Comparison of ENCODE assay signal across 16 cellular contexts in the genomic region with DNA sequence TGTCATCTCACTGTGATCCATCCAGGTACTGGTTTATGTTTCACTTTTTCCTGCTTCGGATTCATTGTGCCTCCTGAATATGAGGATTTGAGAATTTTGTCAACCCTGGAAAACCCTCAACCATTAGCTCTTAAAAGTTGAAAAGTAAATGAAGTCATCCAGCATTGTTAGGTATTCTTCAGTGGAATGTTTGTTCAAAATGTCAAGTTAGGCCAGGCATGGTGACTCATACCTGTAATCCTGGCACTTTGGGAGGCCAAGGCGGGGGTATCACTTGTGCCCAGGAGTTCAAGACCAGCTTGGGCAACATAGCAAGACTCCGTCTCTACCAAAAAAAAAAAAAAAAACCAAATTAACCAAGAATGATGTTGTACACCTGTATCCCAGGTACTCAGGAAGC.
DNase-seq lines count a peak whose midpoint lies in the region; ATAC-seq and TF ChIP-seq lines count a peak whose summit lies in the region.
"Had no signal": no experiment of that assay in that cellular context is flagged by ENCODE, and none has a peak within 500 bp of the region (broad histone marks: within the 10 kb centered on the region; RNA-seq: fewer than 3 reads in every experiment).

No MANE protein-coding gene starts in this region.

- H3K36me3 ChIP-seq in neural cell (ENCODE audit: insufficient read depth, low read length): no peaks in the 10 kb centered on the region
- H3K36me3 ChIP-seq: BLaER1 had no signal

- H3K27me3 ChIP-seq in neural cell (ENCODE audit: insufficient read depth, low read depth, low read length): no peaks in the 10 kb centered on the region
- H3K27me3 ChIP-seq: BLaER1 had no signal

- DNase-seq in DMS53 (lab: John Stamatoyannopoulos, UW) (peak; percentile 27), DMS53 treated with DMSO at 0.1 percent for 48 hours (lab: John Stamatoyannopoulos, UW; ENCODE audit: unreplicated experiment) (no peak), kidney tubule cell (ENCODE audit: low spot score) (peak; percentile 13), midbrain (lab: John Stamatoyannopoulos, UW) (no peak)
- DNase-seq: CD4-positive, alpha-beta memory T cell; DMS153; DND-41; HCEC 1CT; KG1 had no signal

- peak; percentile 1 for TF ChIP-seq EP300 in neural cell (conservative IDR thresholded peaks at IDR 0.05; ENCODE audit: poor library complexity, severe bottlenecking)

- no peaks in the 10 kb centered on the region for H3K79me2 ChIP-seq in neural cell (replicated peaks; ENCODE audit: insufficient read depth, low read length)

- no peak for ATAC-seq in GM21423 (IDR thresholded peaks at IDR 0.05; ENCODE audit: unreplicated experiment)
- no peak for ATAC-seq in HG03571 (IDR thresholded peaks at IDR 0.05; ENCODE audit: unreplicated experiment)
- ATAC-seq: A549, GM23338 had no signal

- H4K20me1 ChIP-seq in neural cell (ENCODE audit: insufficient read depth): no peaks in the 10 kb centered on the region
- H4K20me1 ChIP-seq: BLaER1 had no signal

- TF ChIP-seq CTCF in neural cell (IDR thresholded peaks at IDR 0.05; ENCODE audit: poor library complexity, severe bottlenecking): no peak

- no peaks in the 10 kb centered on the region for H3K9me3 ChIP-seq in neural cell (ENCODE audit: low read length)
- H3K9me3 ChIP-seq: A549, BLaER1 had no signal

- H3K9ac ChIP-seq in neural cell (ENCODE audit: low read length): no peak overlapping the region
- H3K9ac ChIP-seq: BLaER1 had no signal

- no peak overlapping the region for H3K4me3 ChIP-seq in neural cell (ENCODE audit: low read length)
- H3K4me3 ChIP-seq: A549, BLaER1, GM23338 had no signal

- H3F3A ChIP-seq in neural cell (ENCODE audit: insufficient read depth, low read length, poor library complexity, severe bottlenecking): no peaks in the 10 kb centered on the region

- no peak overlapping the region for H2AFZ ChIP-seq in neural cell (ENCODE audit: low read depth, low read length)
- H2AFZ ChIP-seq: GM23338 had no signal

- H3K9me2 ChIP-seq in neural cell (ENCODE audit: insufficient read depth, low read length): no peaks in the 10 kb centered on the region

- no peak for TF ChIP-seq RAD21 in neural cell (conservative IDR thresholded peaks at IDR 0.05)

- no peak overlapping the region for H3K4me2 ChIP-seq in neural cell (ENCODE audit: low read length)
- H3K4me2 ChIP-seq: A549, BLaER1, GM23338 had no signal

- no peak overlapping the region for H3K27ac ChIP-seq in neural cell (ENCODE audit: low read length)
- H3K27ac ChIP-seq: 22Rv1, A549, BLaER1 had no signal

TF ChIP-seq in neural cell, 6 proteins besides CTCF, POLR2A, EP300 and RAD21:
- TF ChIP-seq REST (IDR thresholded peaks at IDR 0.05; ENCODE audit: borderline replicate concordance) (no peak), SMC3 (conservative IDR thresholded peaks at IDR 0.05; ENCODE audit: poor library complexity) (no peak), TAF1 (IDR thresholded peaks at IDR 0.05; ENCODE audit: low read depth) (no peak), POLR2AphosphoS5 (IDR thresholded peaks at IDR 0.05) (no peak), EZH2 (IDR thresholded peaks at IDR 0.05; ENCODE audit: borderline replicate concordance, insufficient read depth, low read length, poor library complexity, severe bottlenecking) (no peak), MXI1 (conservative IDR thresholded peaks at IDR 0.05; ENCODE audit: poor library complexity, severe bottlenecking) (no peak)

Comparison
In these comparisons a context has a peak if more than half of its experiments do, and no peak if none do; other contexts are left out.
1. DNase-seq: peak in DMS53 (single experiment) and kidney tubule cell (single experiment); none in DMS53 treated with DMSO at 0.1 percent for 48 hours (single experiment) and midbrain (single experiment).